Comparison of ENCODE assay signal across 9 cellular contexts in the genomic region with DNA sequence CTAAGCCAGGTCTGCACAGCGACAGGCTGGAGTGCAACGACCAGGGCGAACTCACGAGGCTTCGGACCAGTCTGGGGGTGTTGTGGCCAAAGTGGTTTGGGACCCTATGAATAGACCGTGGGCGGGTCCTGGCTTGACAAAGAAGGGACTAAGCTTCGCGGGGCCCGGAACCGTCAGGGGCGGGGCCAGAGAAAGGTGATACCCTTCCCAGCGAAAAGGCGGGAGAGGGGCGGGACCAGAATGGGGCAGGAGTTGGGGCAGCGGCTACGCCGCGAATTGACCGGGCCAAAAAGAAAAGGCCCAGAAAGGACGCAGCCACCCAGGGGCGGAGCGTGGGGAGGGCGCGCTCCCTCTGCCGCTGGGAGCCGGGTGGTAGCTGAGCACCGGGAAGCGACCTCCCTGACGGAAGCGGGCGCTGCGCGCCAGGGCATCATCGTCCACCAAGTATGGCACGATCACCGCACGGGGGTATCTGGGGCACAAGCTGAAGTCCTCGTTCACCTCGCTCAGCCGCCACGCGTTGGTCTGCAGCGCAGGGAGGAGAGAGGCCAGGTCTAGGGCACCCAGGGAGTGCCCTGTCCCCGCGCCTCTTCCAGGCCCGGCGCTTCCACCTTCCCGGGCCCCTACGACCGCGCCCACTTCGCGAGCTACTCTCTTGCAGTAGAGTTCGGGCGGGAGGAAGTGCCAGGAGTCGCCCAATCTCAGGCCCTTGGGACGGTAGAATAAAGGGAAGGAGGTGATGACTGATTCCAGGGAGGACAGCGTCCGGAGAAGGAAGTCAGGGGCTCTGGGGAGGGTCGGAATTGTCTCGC. TPM values are rescaled to one million over a fixed set of nuclear protein-coding genes. Genes with fewer than 3 reads are reported as not detected.
DNase-seq lines count a peak whose midpoint lies in the region; ATAC-seq, FAIRE-seq and TF ChIP-seq lines count a peak whose summit lies in the region.
"Had no signal": no experiment of that assay in that cellular context is flagged by ENCODE, and none has a peak within 500 bp of the region (broad histone marks: within the 10 kb centered on the region; RNA-seq: fewer than 3 reads in every experiment).

No MANE protein-coding gene starts in this region.

- H2AFZ ChIP-seq in H9 (ENCODE audit: low read length), result no peak overlapping the region
- peak overlapping the region; percentile 95 for H2AFZ ChIP-seq in endothelial cell of umbilical vein (ENCODE audit: low read depth, low read length)

- H3K4me2 ChIP-seq in H9 (ENCODE audit: insufficient read depth, insufficient read length, low read length) (peak overlapping the region; percentile 75), endothelial cell of umbilical vein (ENCODE audit: insufficient read depth, low read length) (peak overlapping the region; percentile 88), mesendoderm (ENCODE audit: low read length) (peak overlapping the region; percentile 98)

- H2AK5ac ChIP-seq in H9 (ENCODE audit: insufficient read length, low read length), result no peak overlapping the region
- no peak overlapping the region for H2AK5ac ChIP-seq in mesendoderm (ENCODE audit: low read length)

- dilution Hi-C loops in endothelial cell of umbilical vein (cut with MboI; ENCODE audit: extremely low pct_ligation_motif_present, low sequenced_read_pairs), result no loop called here

- peak overlapping the region; percentile 82 to 92 for H3K4me3 Mint-ChIP-seq in H9
- peak overlapping the region; percentile 82 for H3K4me3 Mint-ChIP-seq in activated CD8-positive, alpha-beta T cell treated with anti-CD3 and anti-CD28 coated beads, Interleukin-2, amount 10 ng/mL, durations not matched to agents 7 days and 5 days

- H3K4ac ChIP-seq in H9 (ENCODE audit: low read depth, low read length) (no peak overlapping the region), mesendoderm (ENCODE audit: low read depth, low read length) (peak overlapping the region; percentile 11)

- TF ChIP-seq POLR2A in endothelial cell of umbilical vein (IDR thresholded peaks at IDR 0.05; ENCODE audit: low read depth, low read length), result peak; percentile 58

- H3K9ac ChIP-seq in H9 (ENCODE audit: extremely low read depth, insufficient read length, low read length), result peak overlapping the region; percentile 46
- H3K9ac ChIP-seq in endothelial cell of umbilical vein (replicated peaks; ENCODE audit: extremely low read depth, insufficient read depth, low read length), result peak overlapping the region; percentile 68
- peak overlapping the region; percentile 90 for H3K9ac ChIP-seq in mesendoderm (ENCODE audit: low read length)

- H3K4me3 ChIP-seq in endothelial cell of umbilical vein (replicated peaks in 1 of 3; ENCODE audit: insufficient read depth in 1 of 3, low read depth in 1 of 3, low read length in 3 of 3) (peak overlapping the region; percentile 50 to 81 (median 76)), mesendoderm (ENCODE audit: low read length) (peak overlapping the region; percentile 70)

- H3K56ac ChIP-seq in H9 (ENCODE audit: insufficient read length, low read depth, low read length), result no peak overlapping the region
- peak overlapping the region; percentile 98 for H3K56ac ChIP-seq in mesendoderm (ENCODE audit: low read length)

- H4K91ac ChIP-seq in H9 (ENCODE audit: insufficient read length, low read depth, low read length), result no peak overlapping the region

- no peak overlapping the region for H2BK12ac ChIP-seq in H9 (ENCODE audit: insufficient read length, low read depth, low read length)

- no peaks in the 10 kb centered on the region; the same call in 1 of the 2 replicates for H3K4me1 ChIP-seq in H9 (ENCODE audit: insufficient read depth, low read length)
- H3K4me1 ChIP-seq in endothelial cell of umbilical vein (ENCODE audit: control insufficient read depth, extremely low read depth, insufficient read depth, low read length), result peaks cover 32% of the 10 kb centered on the region
- no peaks in the 10 kb centered on the region for H3K4me1 ChIP-seq in mesendoderm (ENCODE audit: control insufficient read depth, low read depth, low read length)

- peaks cover 4% of the 10 kb centered on the region for H3K27me3 Mint-ChIP-seq in H9 (ENCODE audit: low read depth)
- no peaks in the 10 kb centered on the region for H3K27me3 Mint-ChIP-seq in activated CD8-positive, alpha-beta T cell treated with anti-CD3 and anti-CD28 coated beads, Interleukin-2, amount 10 ng/mL, durations not matched to agents 7 days and 5 days (ENCODE audit: low read depth)

- no peaks in the 10 kb centered on the region for H3K27me3 ChIP-seq in H9 (ENCODE audit: insufficient read depth, low read length)
- H3K27me3 ChIP-seq in endothelial cell of umbilical vein (ENCODE audit: control insufficient read depth in 2 of 2, insufficient read depth in 2 of 2, low read length in 2 of 2), result no peaks in the 10 kb centered on the region
- H3K27me3 ChIP-seq in mesendoderm (ENCODE audit: insufficient read depth, low read length, poor library complexity), result no peaks in the 10 kb centered on the region

- TF ChIP-seq CTCF in H9 (conservative IDR thresholded peaks at IDR 0.05) (peak; percentile 14; the same call in 1 of the 3 replicates), endothelial cell of umbilical vein (IDR thresholded peaks at IDR 0.05; ENCODE audit: extremely low read depth in 1 of 2, insufficient read depth in 1 of 2, low read depth in 1 of 2, low read length in 2 of 2) (peak in 1 of 2 donors; percentile 36)

- H3K23me2 ChIP-seq in H9 (ENCODE audit: insufficient read length, low read depth, low read length, poor library complexity, severe bottlenecking), result peaks cover 17% of the 10 kb centered on the region

- no peak overlapping the region; the same call in 1 of the 2 replicates for H2BK15ac ChIP-seq in H9 (ENCODE audit: low read depth, low read length)
- H2BK15ac ChIP-seq in mesendoderm (replicated peaks; ENCODE audit: low read depth), result no peak overlapping the region

- no peak overlapping the region for H3T11ph ChIP-seq in H9 (ENCODE audit: low read length)

- WGBS in H9 (ENCODE audit: extremely low coverage, insufficient read length, low lambda C conversion rate), result no CpG with 5 or more reads among the region's 62 CpGs
- no CpG with 5 or more reads among the region's 62 CpGs for WGBS in mesendoderm (ENCODE audit: extremely low coverage, insufficient coverage, low lambda C conversion rate)

- H4K20me1 ChIP-seq in H9 (ENCODE audit: control insufficient read depth, insufficient read depth, insufficient read length), result no peaks in the 10 kb centered on the region
- H4K20me1 ChIP-seq in endothelial cell of umbilical vein (replicated peaks; ENCODE audit: control insufficient read depth, extremely low read depth, insufficient read depth, low read length), result no peaks in the 10 kb centered on the region

- peak; percentile 73 for FAIRE-seq in endothelial cell of umbilical vein (lab: Jason Lieb, UNC)

- no TSS peak for BruUV-seq in endothelial cell of umbilical vein (replicated peaks; lab: Mats Ljungman, UMichigan)

- H3K79me1 ChIP-seq in H9 (ENCODE audit: insufficient read depth, low read depth, low read length, poor library complexity, severe bottlenecking), result no peaks in the 10 kb centered on the region
- H3K79me1 ChIP-seq in mesendoderm (ENCODE audit: low read length), result no peaks in the 10 kb centered on the region

- POLR2A ChIA-PET in activated CD8-positive, alpha-beta T cell treated with anti-CD3 and anti-CD28 coated beads, Interleukin-2, amount 10 ng/mL, durations not matched to agents 7 days and 5 days (lab: Charles Lee), result interaction anchor here (0.5 to 6.3 kb wide), 12 partner anchors 9 to 151 kb away, joined by 3 to 71 read pairs (median 3); a partner anchor contains a TSS
- POLR2A ChIA-PET in endothelial cell of umbilical vein (lab: Charles Lee), result interaction anchor here (1.2 to 3.2 kb wide), 6 partner anchors 10 to 101 kb away, joined by 3 to 25 read pairs (median 4); a partner anchor contains a TSS

- H2BK5ac ChIP-seq in H9 (ENCODE audit: insufficient read length, low read length), result no peak overlapping the region
- peak overlapping the region; percentile 10 for H2BK5ac ChIP-seq in mesendoderm (ENCODE audit: low read length)

- ATAC-seq in activated CD8-positive, alpha-beta T cell treated with anti-CD3 and anti-CD28 coated beads, Interleukin-2, amount 10 ng/mL, durations not matched to agents 7 days and 5 days, result peak; percentile 76
- no peak for ATAC-seq in GM21786 (IDR thresholded peaks at IDR 0.05; ENCODE audit: unreplicated experiment)

- H3K14ac ChIP-seq in H9 (ENCODE audit: insufficient read depth, low read length), result peak overlapping the region; percentile 90

- no peak overlapping the region for H2BK120ac ChIP-seq in H9 (ENCODE audit: low read depth, low read length, poor library complexity, severe bottlenecking)
- H2BK120ac ChIP-seq in mesendoderm (ENCODE audit: low read depth, low read length), result no peak overlapping the region

- peak overlapping the region; percentile 72 for H3K18ac ChIP-seq in H9 (ENCODE audit: insufficient read length, low read depth, low read length)
- H3K18ac ChIP-seq in mesendoderm (ENCODE audit: low read length), result peak overlapping the region; percentile 53

- H3K36me3 ChIP-seq in endothelial cell of umbilical vein (ENCODE audit: control insufficient read depth in 2 of 2, extremely low read depth in 1 of 2, insufficient read depth in 2 of 2, low read length in 2 of 2) (no peaks in the 10 kb centered on the region), mesendoderm (ENCODE audit: control insufficient read depth, insufficient read depth, low read length) (no peaks in the 10 kb centered on the region)

- intact Hi-C loops in endothelial cell of umbilical vein (cut with micrococcal nuclease), result loop anchor here (2.0 kb wide), 2 partner anchors 18 to 52 kb away; a partner anchor contains a TSS

- peaks cover 21 to 23% of the 10 kb centered on the region in 2 experiments for H3K4me1 Mint-ChIP-seq in H9
- H3K4me1 Mint-ChIP-seq in activated CD8-positive, alpha-beta T cell treated with anti-CD3 and anti-CD28 coated beads, Interleukin-2, amount 10 ng/mL, durations not matched to agents 7 days and 5 days (ENCODE audit: low read depth), result peaks cover 28% of the 10 kb centered on the region

- no peak overlapping the region for H3K27ac ChIP-seq in H9 (ENCODE audit: insufficient read length, low read depth, low read length)
- peak overlapping the region; percentile 70 for H3K27ac ChIP-seq in endothelial cell of umbilical vein (ENCODE audit: insufficient read depth, low read depth, low read length)
- H3K27ac ChIP-seq in mesendoderm (ENCODE audit: low read depth, low read length), result peak overlapping the region; percentile 47
- peak overlapping the region; percentile 70 for H3K27ac ChIP-seq in substantia nigra (ENCODE audit: low read depth, low read length, poor library complexity, severe bottlenecking)

- peaks cover 0 to 7% (median 2%) of the 10 kb centered on the region in 3 experiments; a peak in 2 of 7 replicates for H3K36me3 Mint-ChIP-seq in H9 (ENCODE audit: insufficient read depth in 1 of 3, low read depth in 3 of 3)
- H3K36me3 Mint-ChIP-seq in activated CD8-positive, alpha-beta T cell treated with anti-CD3 and anti-CD28 coated beads, Interleukin-2, amount 10 ng/mL, durations not matched to agents 7 days and 5 days (ENCODE audit: low read depth), result peaks cover 2% of the 10 kb centered on the region

- no peaks in the 10 kb centered on the region for H3K79me2 ChIP-seq in H9 (ENCODE audit: insufficient read depth, low read length)
- H3K79me2 ChIP-seq in endothelial cell of umbilical vein (ENCODE audit: control insufficient read depth, insufficient read depth, low read length), result no peaks in the 10 kb centered on the region
- no peaks in the 10 kb centered on the region for H3K79me2 ChIP-seq in mesendoderm (ENCODE audit: control insufficient read depth, insufficient read depth, low read length)

- CTCF ChIA-PET in activated CD8-positive, alpha-beta T cell treated with anti-CD3 and anti-CD28 coated beads, Interleukin-2, amount 10 ng/mL, durations not matched to agents 7 days and 5 days (lab: Charles Lee), result interaction anchor here (0.6 to 4.4 kb wide), 11 partner anchors 10 to 82 kb away, joined by 3 to 66 read pairs (median 6); a partner anchor contains a TSS
- CTCF ChIA-PET in endothelial cell of umbilical vein (lab: Charles Lee), result interaction anchor here (0.6 to 8.4 kb wide), 20 partner anchors 9 to 112 kb away, joined by 3 to 73 read pairs (median 4); a partner anchor contains a TSS

- DNase-seq in C1 segment of cervical spinal cord (lab: John Stamatoyannopoulos, UW) (peak in 12 of 14 donors; percentile 12 to 50 (median 36)), H9 (peak; percentile 97), NCI-H2196 treated with DMSO at 0.1 percent for 48 hours (lab: John Stamatoyannopoulos, UW; ENCODE audit: unreplicated experiment) (peak; percentile 89), endothelial cell of umbilical vein (ENCODE audit: low read depth, low spot score) (peak; percentile 35), mesendoderm (peak; percentile 91), substantia nigra (lab: John Stamatoyannopoulos, UW) (peak in 43 of 49 donors; percentile 6 to 83 (median 44))
- peak; percentile 62 for DNase-seq in activated CD8-positive, alpha-beta T cell treated with anti-CD3 and anti-CD28 coated beads, Interleukin-2, amount 10 ng/mL, durations not matched to agents 7 days and 5 days

- H3K9me3 ChIP-seq in H9 (ENCODE audit: control insufficient read depth, low read depth, low read length), result no peaks in the 10 kb centered on the region
- H3K9me3 ChIP-seq in endothelial cell of umbilical vein (replicated peaks; ENCODE audit: control insufficient read depth, insufficient read depth, low read length), result no peaks in the 10 kb centered on the region

- H3K9me3 Mint-ChIP-seq in H9, result no peaks in the 10 kb centered on the region
- no peaks in the 10 kb centered on the region for H3K9me3 Mint-ChIP-seq in activated CD8-positive, alpha-beta T cell treated with anti-CD3 and anti-CD28 coated beads, Interleukin-2, amount 10 ng/mL, durations not matched to agents 7 days and 5 days (ENCODE audit: insufficient read depth)

- H4K8ac ChIP-seq in H9 (replicated peaks; ENCODE audit: insufficient read length, low read depth, low read length) (no peak overlapping the region), mesendoderm (ENCODE audit: low read depth, low read length) (no peak overlapping the region)

- no peak overlapping the region for H2BK20ac ChIP-seq in H9 (ENCODE audit: low read depth, low read length, poor library complexity, severe bottlenecking)

- H4K5ac ChIP-seq in H9 (ENCODE audit: insufficient read length, low read depth, low read length) (no peak overlapping the region), mesendoderm (ENCODE audit: low read length) (no peak overlapping the region)

- H3K23ac ChIP-seq in H9 (ENCODE audit: insufficient read length, low read depth, low read length) (no peak overlapping the region), mesendoderm (ENCODE audit: low read length) (peak overlapping the region; percentile 37)

- H3K9me1 ChIP-seq in endothelial cell of umbilical vein (replicated peaks; ENCODE audit: control insufficient read depth, extremely low read depth, insufficient read depth, low read length), result no peaks in the 10 kb centered on the region

- H3K27ac Mint-ChIP-seq in H9, result peak overlapping the region; percentile 55 to 95 (median 89); a peak in 3 of 7 replicates
- H3K27ac Mint-ChIP-seq in activated CD8-positive, alpha-beta T cell treated with anti-CD3 and anti-CD28 coated beads, Interleukin-2, amount 10 ng/mL, durations not matched to agents 7 days and 5 days, result peak overlapping the region; percentile 72

RNA-seq across cellular contexts. Expression of a gene that starts 6.7 kb away (rescaled TPM):
- total RNA-seq in H9 (2021) (1.5 and 2.1 TPM in 2 replicates), endothelial cell of umbilical vein (2.0 and 5.6 TPM in 2 replicates)
- total RNA-seq in activated CD8-positive, alpha-beta T cell treated with anti-CD3 and anti-CD28 coated beads, Interleukin-2, amount 10 ng/mL, durations not matched to agents 7 days and 5 days, result under 1 TPM; 0.78 to 0.90 TPM
- polyA plus RNA-seq in endothelial cell of umbilical vein, result 2.1 and 2.3 TPM in 2 replicates
- 0.66 and 1.5 TPM in 2 replicates for polyA plus RNA-seq in endothelial cell of umbilical vein (2011; cell fraction: cytosol; rRNA removed)
- 0.71 and 0.80 TPM in 2 replicates for polyA plus RNA-seq in endothelial cell of umbilical vein (2011; cell fraction: nucleus; rRNA removed)
- polyA plus RNA-seq in endothelial cell of umbilical vein (2012), result 0.39 and 0.85 TPM in 2 replicates
- 0.36 and 1.8 TPM in 2 replicates for polyA minus RNA-seq in endothelial cell of umbilical vein
- polyA minus RNA-seq in endothelial cell of umbilical vein (2011; cell fraction: cytosol; rRNA and poly(A)+ RNA removed), result not detected
- polyA minus RNA-seq in endothelial cell of umbilical vein (2011; cell fraction: nucleus; rRNA and poly(A)+ RNA removed), result not detected in 2 replicates
- polyA plus RNA-seq in mesendoderm (2013, experiment 1 of 2), result 0.65 TPM
- polyA plus RNA-seq in mesendoderm (2013, experiment 2 of 2), result 0.62 TPM

RNA-seq across cellular contexts. Expression of a gene that starts 10.7 kb away (rescaled TPM):
- total RNA-seq in H9 (2021) (37.0 and 37.6 TPM in 2 replicates), endothelial cell of umbilical vein (not detected in 2 replicates)
- total RNA-seq in activated CD8-positive, alpha-beta T cell treated with anti-CD3 and anti-CD28 coated beads, Interleukin-2, amount 10 ng/mL, durations not matched to agents 7 days and 5 days, result 100 to 1,000 TPM; 464 to 488 TPM
- 0.06 and 0.08 TPM in 2 replicates for polyA plus RNA-seq in endothelial cell of umbilical vein
- 0.03 and 0.12 TPM in 2 replicates for polyA plus RNA-seq in endothelial cell of umbilical vein (2011; cell fraction: cytosol; rRNA removed)
- polyA plus RNA-seq in endothelial cell of umbilical vein (2011; cell fraction: nucleus; rRNA removed), result not detected in 2 replicates
- not detected in 2 replicates for polyA plus RNA-seq in endothelial cell of umbilical vein (2012)
- polyA minus RNA-seq in endothelial cell of umbilical vein, result 0.36 TPM in 1 of 2 replicates, not detected in the other
- polyA minus RNA-seq in endothelial cell of umbilical vein (2011; cell fraction: cytosol; rRNA and poly(A)+ RNA removed), result not detected
- polyA minus RNA-seq in endothelial cell of umbilical vein (2011; cell fraction: nucleus; rRNA and poly(A)+ RNA removed), result not detected in 2 replicates
- polyA plus RNA-seq in mesendoderm (2013, experiment 1 of 2), result 19.6 TPM
- polyA plus RNA-seq in mesendoderm (2013, experiment 2 of 2), result 20.3 TPM

RNA-seq across cellular contexts. Expression of a gene that starts 18.1 kb away (rescaled TPM):
- total RNA-seq in H9 (2021) (222 and 224 TPM in 2 replicates), endothelial cell of umbilical vein (186 and 203 TPM in 2 replicates)
- 100 to 1,000 TPM; 194 to 196 TPM for total RNA-seq in activated CD8-positive, alpha-beta T cell treated with anti-CD3 and anti-CD28 coated beads, Interleukin-2, amount 10 ng/mL, durations not matched to agents 7 days and 5 days
- 301 and 331 TPM in 2 replicates for polyA plus RNA-seq in endothelial cell of umbilical vein
- polyA plus RNA-seq in endothelial cell of umbilical vein (2011; cell fraction: cytosol; rRNA removed), result 369 and 396 TPM in 2 replicates
- polyA plus RNA-seq in endothelial cell of umbilical vein (2011; cell fraction: nucleus; rRNA removed), result 106 and 109 TPM in 2 replicates
- polyA plus RNA-seq in endothelial cell of umbilical vein (2012), result 244 and 245 TPM in 2 replicates
- polyA minus RNA-seq in endothelial cell of umbilical vein, result 612 and 675 TPM in 2 replicates
- polyA minus RNA-seq in endothelial cell of umbilical vein (2011; cell fraction: cytosol; rRNA and poly(A)+ RNA removed), result 141 TPM
- polyA minus RNA-seq in endothelial cell of umbilical vein (2011; cell fraction: nucleus; rRNA and poly(A)+ RNA removed), result 24.3 and 40.3 TPM in 2 replicates
- 199 TPM for polyA plus RNA-seq in mesendoderm (2013, experiment 1 of 2)
- 201 TPM for polyA plus RNA-seq in mesendoderm (2013, experiment 2 of 2)

RNA-seq across cellular contexts. Expression of a gene that starts 18.2 kb away (rescaled TPM):
- total RNA-seq in H9 (2021), result 19.5 and 19.7 TPM in 2 replicates
- 10 to 100 TPM; 10.6 TPM for total RNA-seq in activated CD8-positive, alpha-beta T cell treated with anti-CD3 and anti-CD28 coated beads, Interleukin-2, amount 10 ng/mL, durations not matched to agents 7 days and 5 days
- 15.7 and 20.7 TPM in 2 replicates for total RNA-seq in endothelial cell of umbilical vein
- polyA plus RNA-seq in endothelial cell of umbilical vein, result 21.3 and 23.2 TPM in 2 replicates
- polyA plus RNA-seq in endothelial cell of umbilical vein (2011; cell fraction: cytosol; rRNA removed), result 15.7 and 18.1 TPM in 2 replicates
- polyA plus RNA-seq in endothelial cell of umbilical vein (2011; cell fraction: nucleus; rRNA removed), result 68.7 and 93.2 TPM in 2 replicates
- 12.0 and 14.8 TPM in 2 replicates for polyA plus RNA-seq in endothelial cell of umbilical vein (2012)
- polyA minus RNA-seq in endothelial cell of umbilical vein, result 30.8 and 31.6 TPM in 2 replicates
- 5.2 TPM for polyA minus RNA-seq in endothelial cell of umbilical vein (2011; cell fraction: cytosol; rRNA and poly(A)+ RNA removed)
- 34.2 and 37.8 TPM in 2 replicates for polyA minus RNA-seq in endothelial cell of umbilical vein (2011; cell fraction: nucleus; rRNA and poly(A)+ RNA removed)
- polyA plus RNA-seq in mesendoderm (2013, experiment 1 of 2), result 7.2 TPM
- 7.4 TPM for polyA plus RNA-seq in mesendoderm (2013, experiment 2 of 2)

RNA-seq across cellular contexts. Expression of a gene that starts 31.5 kb away (rescaled TPM):
- total RNA-seq in H9 (2021), result not detected in 2 replicates
- total RNA-seq in activated CD8-positive, alpha-beta T cell treated with anti-CD3 and anti-CD28 coated beads, Interleukin-2, amount 10 ng/mL, durations not matched to agents 7 days and 5 days, result not detected
- total RNA-seq in endothelial cell of umbilical vein, result not detected in 2 replicates
- not detected in 2 replicates for polyA plus RNA-seq in endothelial cell of umbilical vein
- not detected in 2 replicates for polyA plus RNA-seq in endothelial cell of umbilical vein (2011; cell fraction: cytosol; rRNA removed)
- not detected in 2 replicates for polyA plus RNA-seq in endothelial cell of umbilical vein (2011; cell fraction: nucleus; rRNA removed)
- 0.12 TPM in 1 of 2 replicates, not detected in the other for polyA plus RNA-seq in endothelial cell of umbilical vein (2012)
- polyA minus RNA-seq in endothelial cell of umbilical vein, result not detected in 2 replicates
- not detected for polyA minus RNA-seq in endothelial cell of umbilical vein (2011; cell fraction: cytosol; rRNA and poly(A)+ RNA removed)
- 0.24 TPM in 1 of 2 replicates, not detected in the other for polyA minus RNA-seq in endothelial cell of umbilical vein (2011; cell fraction: nucleus; rRNA and poly(A)+ RNA removed)
- not detected for polyA plus RNA-seq in mesendoderm (2013, experiment 1 of 2)
- polyA plus RNA-seq in mesendoderm (2013, experiment 2 of 2), result not detected
- total RNA-seq: subcutaneous adipose tissue had no signal

Comparison
In these comparisons a context has a peak if more than half of its experiments do, and no peak if none do; other contexts are left out.
1. DNase-seq: peak in every context shown above with its lines; median percentile 97 in H9; 91 in mesendoderm; 89 in NCI-H2196 treated with DMSO at 0.1 percent for 48 hours; 62 in activated CD8-positive, alpha-beta T cell treated with anti-CD3 and anti-CD28 coated beads, Interleukin-2, amount 10 ng/mL, durations not matched to agents 7 days and 5 days; 44 in substantia nigra; 36 in C1 segment of cervical spinal cord; 35 in endothelial cell of umbilical vein.
2. RNA of a gene that starts 10.7 kb away (total RNA-seq): 464 to 488 TPM in activated CD8-positive, alpha-beta T cell treated with anti-CD3 and anti-CD28 coated beads, Interleukin-2, amount 10 ng/mL, durations not matched to agents 7 days and 5 days and 37.0 to 37.6 TPM in H9; not detected in endothelial cell of umbilical vein; every median in the first group is over 10 times any median in the second.
3. Peak in every context shown above with its lines, with median percentiles within 50 percentile points of each other: H3K4me2 ChIP-seq and H3K9ac ChIP-seq.